19 cellular contexts compared by ENCODE assay signal in genomic region chr7:16599860-16600259, GRCh38.
"Had no signal": no experiment of that assay in that cellular context is flagged by ENCODE, and none has a peak within 500 bp of the region (broad histone marks: within the 10 kb centered on the region; RNA-seq: fewer than 3 reads in every experiment).

No MANE protein-coding gene starts in this region.

- H3K4me1 Mint-ChIP-seq: activated CD4-positive, alpha-beta T cell treated with anti-CD3 and anti-CD28 coated beads, Interleukin-2, amount 10 ng/mL, durations not matched to agents 7 days and 5 days; central memory CD8-positive, alpha-beta T cell; naive thymus-derived CD8-positive, alpha-beta T cell; stimulated activated naive CD8-positive, alpha-beta T cell treated with anti-CD3 and anti-CD28 coated beads, Interleukin-15, amount 100 ng/mL, for 72 hours had no signal

- H3K9me3 ChIP-seq: body of pancreas, pancreas, spleen, testis had no signal

- H3K9me3 Mint-ChIP-seq: activated CD4-positive, alpha-beta T cell treated with anti-CD3 and anti-CD28 coated beads, Interleukin-2, amount 10 ng/mL, durations not matched to agents 7 days and 5 days; activated T-cell treated with anti-CD3 and anti-CD28 coated beads, Interleukin-2, amount 50 U/mL, for 72 hours; central memory CD8-positive, alpha-beta T cell; naive thymus-derived CD8-positive, alpha-beta T cell; stimulated activated naive CD8-positive, alpha-beta T cell treated with anti-CD3 and anti-CD28 coated beads, Interleukin-15, amount 100 ng/mL, for 72 hours had no signal

- DNase-seq: activated CD4-positive, alpha-beta T cell treated with anti-CD3 and anti-CD28 coated beads, Interleukin-2, amount 10 ng/mL, durations not matched to agents 7 days and 5 days; activated CD4-positive, CD25-positive, alpha-beta regulatory T cell; activated CD8-positive, alpha-beta memory T cell treated with anti-CD3 and anti-CD28 coated beads, Interleukin-2, amount 50 U/mL, for 48 hours; activated gamma-delta T cell; activated T-cell treated with anti-CD3 and anti-CD28 coated beads, Interleukin-2, amount 50 U/mL, for 72 hours; amniotic stem cell; body of pancreas; cortex of kidney; effector CD4-positive, alpha-beta T cell; foreskin melanocyte; head of caudate nucleus; naive thymus-derived CD8-positive, alpha-beta T cell; pancreas; spleen; stimulated activated naive CD8-positive, alpha-beta T cell treated with anti-CD3 and anti-CD28 coated beads, Interleukin-15, amount 100 ng/mL, for 72 hours; testis had no signal

- H3K27ac Mint-ChIP-seq: activated CD4-positive, alpha-beta T cell treated with anti-CD3 and anti-CD28 coated beads, Interleukin-2, amount 10 ng/mL, durations not matched to agents 7 days and 5 days; activated naive CD8-positive, alpha-beta T cell; activated T-cell treated with anti-CD3 and anti-CD28 coated beads, Interleukin-2, amount 50 U/mL, for 72 hours; naive thymus-derived CD8-positive, alpha-beta T cell; stimulated activated naive CD8-positive, alpha-beta T cell treated with anti-CD3 and anti-CD28 coated beads, Interleukin-15, amount 100 ng/mL, for 72 hours had no signal

- H3K4me3 ChIP-seq: body of pancreas, pancreas, spleen, testis had no signal

- H3K4me1 ChIP-seq: pancreas, spleen, testis had no signal

- H3K4me3 Mint-ChIP-seq: activated CD4-positive, alpha-beta T cell treated with anti-CD3 and anti-CD28 coated beads, Interleukin-2, amount 10 ng/mL, durations not matched to agents 7 days and 5 days; activated naive CD8-positive, alpha-beta T cell; activated T-cell treated with anti-CD3 and anti-CD28 coated beads, Interleukin-2, amount 50 U/mL, for 72 hours; central memory CD8-positive, alpha-beta T cell; naive thymus-derived CD8-positive, alpha-beta T cell; stimulated activated naive CD8-positive, alpha-beta T cell treated with anti-CD3 and anti-CD28 coated beads, Interleukin-15, amount 100 ng/mL, for 72 hours had no signal

- ATAC-seq: activated T-cell treated with anti-CD3 and anti-CD28 coated beads, Interleukin-2, amount 50 U/mL, for 72 hours; body of pancreas; naive thymus-derived CD8-positive, alpha-beta T cell; sciatic nerve; stimulated activated naive CD8-positive, alpha-beta T cell treated with anti-CD3 and anti-CD28 coated beads, Interleukin-15, amount 100 ng/mL, for 72 hours had no signal

- H3K27ac ChIP-seq: body of pancreas, pancreas, spleen, testis had no signal

- H3K27me3 Mint-ChIP-seq: activated CD4-positive, alpha-beta T cell treated with anti-CD3 and anti-CD28 coated beads, Interleukin-2, amount 10 ng/mL, durations not matched to agents 7 days and 5 days; activated naive CD8-positive, alpha-beta T cell; central memory CD8-positive, alpha-beta T cell; naive thymus-derived CD8-positive, alpha-beta T cell; stimulated activated naive CD8-positive, alpha-beta T cell treated with anti-CD3 and anti-CD28 coated beads, Interleukin-15, amount 100 ng/mL, for 72 hours had no signal

- H3K27me3 ChIP-seq: body of pancreas, pancreas, spleen, testis had no signal
